ENCODE assay signal across 20 cellular contexts in genomic region chr2:196479350-196479749, GRCh38.
DNase-seq lines count a peak whose midpoint lies in the region; ATAC-seq and TF ChIP-seq lines count a peak whose summit lies in the region.
"Had no signal": no experiment of that assay in that cellular context is flagged by ENCODE, and none has a peak within 500 bp of the region (broad histone marks: within the 10 kb centered on the region; RNA-seq: fewer than 3 reads in every experiment).

No MANE protein-coding gene starts in this region.

- no peak overlapping the region for H3K4ac ChIP-seq in IMR-90 (ENCODE audit: low read depth, low read length)
- no peak overlapping the region for H3K4ac ChIP-seq in mesenchymal stem cell (ENCODE audit: low read depth in 1 of 2, low read length in 2 of 2)

- no TSS peak for BruUV-seq in IMR-90 (replicated peaks; lab: Mats Ljungman, UMichigan)

- no peak overlapping the region for H3K4me3 ChIP-seq in AG10803 (ENCODE audit: low read length)
- H3K4me3 ChIP-seq in IMR-90 (ENCODE audit: insufficient read depth, low read depth, low read length) = no peak overlapping the region
- H3K4me3 ChIP-seq in mesenchymal stem cell (ENCODE audit: insufficient read depth in 1 of 2, low read depth in 1 of 2, low read length in 2 of 2) = no peak overlapping the region
- H3K4me3 ChIP-seq: psoas muscle, tibial nerve had no signal

- H3K79me1 ChIP-seq in IMR-90 (ENCODE audit: low read depth in 1 of 2, low read length in 2 of 2) (no peaks in the 10 kb centered on the region), mesenchymal stem cell (replicated peaks; ENCODE audit: low read length, poor library complexity, severe bottlenecking) (peaks cover 2% of the 10 kb centered on the region)

- no peak overlapping the region for H2BK15ac ChIP-seq in IMR-90 (ENCODE audit: low read depth, low read length)
- H2BK15ac ChIP-seq in mesenchymal stem cell (ENCODE audit: low read depth, poor library complexity, severe bottlenecking) = no peak overlapping the region

- H4K5ac ChIP-seq in IMR-90 (ENCODE audit: low read depth, low read length) = no peak overlapping the region

- no peaks in the 10 kb centered on the region for H3K4me1 ChIP-seq in IMR-90 (ENCODE audit: control insufficient read depth, insufficient read depth, low read length)
- peaks cover 3% of the 10 kb centered on the region for H3K4me1 ChIP-seq in mesenchymal stem cell (ENCODE audit: control insufficient read depth, insufficient read depth, low read depth, low read length)
- H3K4me1 ChIP-seq: psoas muscle, tibial nerve had no signal

- H2AK9ac ChIP-seq in IMR-90 (replicated peaks; ENCODE audit: low read depth, low read length, poor library complexity) = no peak overlapping the region

- POLR2A ChIA-PET in IMR-90 (lab: Charles Lee; ENCODE audit: unreplicated experiment) = no interaction called here

- CTCF ChIA-PET in IMR-90 (lab: Yijun Ruan, JAX) = no interaction called here

- H2AFZ ChIP-seq in IMR-90 (replicated peaks; ENCODE audit: low read length, poor library complexity) = no peak overlapping the region
- no peak overlapping the region for H2AFZ ChIP-seq in mesenchymal stem cell (ENCODE audit: low read depth, low read length)

- no peak for TF ChIP-seq CTCF in AG10803 (conservative IDR thresholded peaks at IDR 0.05; ENCODE audit: low read length)
- no peak for TF ChIP-seq CTCF in IMR-90 (conservative IDR thresholded peaks at IDR 0.05; ENCODE audit: low read depth, low read length)
- TF ChIP-seq CTCF in chondrocyte (IDR thresholded peaks at IDR 0.05) = no peak
- TF ChIP-seq CTCF in endothelial cell (IDR thresholded peaks at IDR 0.05; ENCODE audit: unreplicated experiment) = no peak

- H2BK12ac ChIP-seq in mesenchymal stem cell (ENCODE audit: low read length in 2 of 2) = no peak overlapping the region

- H3K36me3 Mint-ChIP-seq in chondrocyte (ENCODE audit: low read depth) (no peaks in the 10 kb centered on the region), endothelial cell (ENCODE audit: low read depth, unreplicated experiment) (no peaks in the 10 kb centered on the region)
- H3K36me3 Mint-ChIP-seq: CD4-positive, CD25-positive, alpha-beta regulatory T cell had no signal

- H2AK5ac ChIP-seq in IMR-90 (ENCODE audit: low read depth, low read length) (no peak overlapping the region), mesenchymal stem cell (ENCODE audit: low read length, severe bottlenecking) (no peak overlapping the region)

- H3K23ac ChIP-seq in IMR-90 (ENCODE audit: low read depth, low read length) (no peak overlapping the region), mesenchymal stem cell (ENCODE audit: low read length in 2 of 2) (no peak overlapping the region)

- H4K8ac ChIP-seq in IMR-90 (ENCODE audit: low read depth in 2 of 2, low read length in 2 of 2) = no peak overlapping the region
- H4K8ac ChIP-seq in mesenchymal stem cell (ENCODE audit: low read length) = no peak overlapping the region

- H2BK20ac ChIP-seq in IMR-90 (ENCODE audit: low read depth, low read length) = no peak overlapping the region

- in situ Hi-C loops in IMR-90 (cut with MboI; ENCODE audit: low sequenced_read_pairs) = no loop called here

- no peak overlapping the region for H3K9ac ChIP-seq in IMR-90 (ENCODE audit: low read depth, low read length)
- H3K9ac ChIP-seq in mesenchymal stem cell (ENCODE audit: low read length) = peak overlapping the region; percentile 9

- H4K20me1 ChIP-seq in IMR-90 (ENCODE audit: insufficient read depth, low read length) = peaks cover 2% of the 10 kb centered on the region; the same call in 1 of the 2 replicates

- no peak for TF ChIP-seq RAD21 in IMR-90 (IDR thresholded peaks at IDR 0.05; ENCODE audit: low read length)

- H3K27me3 Mint-ChIP-seq in chondrocyte (ENCODE audit: low read depth) (no peaks in the 10 kb centered on the region), endothelial cell (ENCODE audit: unreplicated experiment) (no peaks in the 10 kb centered on the region)

- H3K9me1 ChIP-seq in IMR-90 (ENCODE audit: insufficient read depth, low read length) = peaks cover 6% of the 10 kb centered on the region; the same call in 1 of the 2 replicates

- H3K27ac Mint-ChIP-seq in chondrocyte (ENCODE audit: unreplicated experiment) = peak overlapping the region; percentile 69
- H3K27ac Mint-ChIP-seq in endothelial cell (ENCODE audit: unreplicated experiment) = no peak overlapping the region
- H3K27ac Mint-ChIP-seq: IgD-negative memory B cell had no signal

- H3K9me3 ChIP-seq in IMR-90 (ENCODE audit: control insufficient read depth, insufficient read depth, low read length) (no peaks in the 10 kb centered on the region), mesenchymal stem cell (ENCODE audit: control insufficient read depth, low read length) (no peaks in the 10 kb centered on the region)
- H3K9me3 ChIP-seq: psoas muscle, tibial nerve had no signal

- peak; percentile 46 for ATAC-seq in IMR-90 (ENCODE audit: low read depth)
- no peak for ATAC-seq in GM18867 (IDR thresholded peaks at IDR 0.05; ENCODE audit: unreplicated experiment)
- ATAC-seq in GM18868 (IDR thresholded peaks at IDR 0.05; ENCODE audit: unreplicated experiment) = no peak
- ATAC-seq: left lobe of liver, psoas muscle had no signal

- H4K91ac ChIP-seq in IMR-90 (ENCODE audit: insufficient read depth, low read depth, low read length) = no peak overlapping the region
- no peak overlapping the region for H4K91ac ChIP-seq in mesenchymal stem cell (ENCODE audit: low read length)

- no peak overlapping the region for H2BK5ac ChIP-seq in IMR-90 (ENCODE audit: low read depth, low read length, poor library complexity, severe bottlenecking)
- H2BK5ac ChIP-seq in mesenchymal stem cell (ENCODE audit: low read depth, low read length, poor library complexity, severe bottlenecking) = no peak overlapping the region

- H3K4me1 Mint-ChIP-seq in chondrocyte (ENCODE audit: low read depth) (peaks cover 66% of the 10 kb centered on the region), endothelial cell (ENCODE audit: unreplicated experiment) (no peaks in the 10 kb centered on the region)
- H3K4me1 Mint-ChIP-seq: CD4-positive, CD25-positive, alpha-beta regulatory T cell; IgD-negative memory B cell had no signal

- H3K27ac ChIP-seq in IMR-90 (ENCODE audit: insufficient read depth, low read length) (no peak overlapping the region), mesenchymal stem cell (ENCODE audit: low read length, poor library complexity, severe bottlenecking) (no peak overlapping the region)
- H3K27ac ChIP-seq: psoas muscle, RWPE1, tibial nerve had no signal

- intact Hi-C loops in IMR-90 (cut with micrococcal nuclease) = no loop called here

- TF ChIP-seq POLR2A in IMR-90 (IDR thresholded peaks at IDR 0.05; ENCODE audit: low read depth, low read length) = no peak

- H3K14ac ChIP-seq in IMR-90 (replicated peaks; ENCODE audit: low read depth, low read length) (no peak overlapping the region), mesenchymal stem cell (ENCODE audit: low read length in 2 of 2) (no peak overlapping the region)

- no peak overlapping the region for H3K4me2 ChIP-seq in IMR-90 (ENCODE audit: low read depth, low read length)
- H3K4me2 ChIP-seq in mesenchymal stem cell (ENCODE audit: low read length, poor library complexity, severe bottlenecking) = no peak overlapping the region

- H3K18ac ChIP-seq in IMR-90 (ENCODE audit: low read depth, low read length) (no peak overlapping the region), mesenchymal stem cell (ENCODE audit: low read depth in 1 of 2, low read length in 2 of 2) (no peak overlapping the region)

- peak; percentile 93 for DNase-seq in AG10803 (ENCODE audit: low read depth)
- DNase-seq in IMR-90 = peak; percentile 69
- no peak for DNase-seq in chondrocyte (ENCODE audit: low spot score)
- peak; percentile 72 for DNase-seq in mesenchymal stem cell
- DNase-seq in NCI-H1436 treated with DMSO at 0.1 percent for 48 hours (lab: John Stamatoyannopoulos, UW) = no peak
- no peak for DNase-seq in endothelial cell (ENCODE audit: low spot score)
- DNase-seq: activated CD4-positive, alpha-beta T cell treated with anti-CD3 and anti-CD28 coated beads for 1 hour; activated T-cell treated with anti-CD3 and anti-CD28 coated beads for 4 hours; CD4-positive, CD25-positive, alpha-beta regulatory T cell; GDM1; head of caudate nucleus; NCI-H1417 treated with DMSO at 0.1 percent for 48 hours; NCI-H526; psoas muscle had no signal

- H3K27me3 ChIP-seq in IMR-90 (ENCODE audit: control insufficient read depth, insufficient read depth, low read length) (no peaks in the 10 kb centered on the region), mesenchymal stem cell (ENCODE audit: control insufficient read depth in 1 of 2, insufficient read depth in 1 of 2, low read length in 2 of 2) (peaks cover 0 to 8% of the 10 kb centered on the region in 2 experiments)
- H3K27me3 ChIP-seq: tibial nerve had no signal

- no peaks in the 10 kb centered on the region for H3K36me3 ChIP-seq in IMR-90 (ENCODE audit: control insufficient read depth, insufficient read depth, low read length)
- H3K36me3 ChIP-seq in mesenchymal stem cell (ENCODE audit: control insufficient read depth in 1 of 2, insufficient read depth in 2 of 2, low read depth in 1 of 2, low read length in 2 of 2) = no peaks in the 10 kb centered on the region
- H3K36me3 ChIP-seq: tibial nerve had no signal

- no peak overlapping the region for H3K56ac ChIP-seq in IMR-90 (ENCODE audit: extremely low read depth, insufficient read depth, low read length)

- H2BK120ac ChIP-seq in IMR-90 (ENCODE audit: low read depth, low read length) (no peak overlapping the region), mesenchymal stem cell (ENCODE audit: low read depth, low read length) (no peak overlapping the region)

- H3K4me3 Mint-ChIP-seq in chondrocyte (ENCODE audit: unreplicated experiment) (no peak overlapping the region), endothelial cell (ENCODE audit: unreplicated experiment) (no peak overlapping the region)
- H3K4me3 Mint-ChIP-seq: CD4-positive, CD25-positive, alpha-beta regulatory T cell; IgD-negative memory B cell had no signal

- dilution Hi-C loops in IMR-90 (cut with HindIII; ENCODE audit: low sequenced_read_pairs, unreplicated experiment) = no loop called here

- H3K9me3 Mint-ChIP-seq in chondrocyte (ENCODE audit: low read depth) = no peaks in the 10 kb centered on the region
- no peaks in the 10 kb centered on the region for H3K9me3 Mint-ChIP-seq in endothelial cell (ENCODE audit: unreplicated experiment)
- H3K9me3 Mint-ChIP-seq: IgD-negative memory B cell had no signal

TF ChIP-seq in IMR-90, 13 proteins besides CTCF, POLR2A, EP300 and RAD21:
- no peak for TF ChIP-seq MXI1 (IDR thresholded peaks at IDR 0.05; ENCODE audit: borderline replicate concordance, low read depth, low read length)
- TF ChIP-seq USF2 (IDR thresholded peaks at IDR 0.05; ENCODE audit: low read depth, low read length) = no peak
- peak; percentile 77 for TF ChIP-seq CEBPB (IDR thresholded peaks at IDR 0.05; ENCODE audit: low read depth, low read length)
- no peak for TF ChIP-seq NFE2L2 (IDR thresholded peaks at IDR 0.05; ENCODE audit: low read depth, low read length)
TF ChIP-seq in IMR-90: peak in this region for 1.

Comparison
In these comparisons a context has a peak if more than half of its experiments do, and no peak if none do; other contexts are left out.
1. DNase-seq: peak in AG10803 (single experiment), IMR-90 (single experiment) and mesenchymal stem cell (single experiment); none in chondrocyte (single experiment), NCI-H1436 treated with DMSO at 0.1 percent for 48 hours (single experiment) and endothelial cell (single experiment).